In genomic region chr6:68641172-68641571, GRCh38 we compare ENCODE assay signal across 20 cellular contexts. TPM values are rescaled to one million over a fixed set of nuclear protein-coding genes. Genes with fewer than 3 reads are reported as not detected.
DNase-seq lines count a peak whose midpoint lies in the region; ATAC-seq, FAIRE-seq and TF ChIP-seq lines count a peak whose summit lies in the region.
"Had no signal": no experiment of that assay in that cellular context is flagged by ENCODE, and none has a peak within 500 bp of the region (broad histone marks: within the 10 kb centered on the region; RNA-seq: fewer than 3 reads in every experiment).

No MANE protein-coding gene starts in this region.

- POLR2A ChIA-PET in K562 (lab: Yijun Ruan, JAX) = interaction anchor here (3.0 kb wide), 1 partner anchor 12 kb away, joined by 13 read pairs; no protein-coding TSS in a partner anchor
- POLR2A ChIA-PET in HEK293T (lab: Yijun Ruan, JAX) = no interaction called here

- no peak for FAIRE-seq in K562 (lab: Jason Lieb, UNC)

- H3K4me2 ChIP-seq in GM23338 (peak overlapping the region; percentile 90), K562 (ENCODE audit: insufficient read depth, low read length) (no peak overlapping the region; the same call in 1 of the 2 replicates)

- CTCF ChIA-PET in K562 (lab: Yijun Ruan, JAX; ENCODE audit: low intra/inter-chr PET ratio) = no interaction called here
- CTCF ChIA-PET in HEK293T (lab: Yijun Ruan, JAX) = interaction anchor here (1.5 kb wide), 1 partner anchor 138 kb away, joined by 5 read pairs; no protein-coding TSS in a partner anchor

- intact Hi-C loops in K562 (cut with micrococcal nuclease) = no loop called here

- no peak for TF ChIP-seq EP300 in K562 (IDR thresholded peaks at IDR 0.05; ENCODE audit: low read length)

- H3K36me3 Mint-ChIP-seq in GM23338 (ENCODE audit: low read depth) = no peaks in the 10 kb centered on the region
- H3K36me3 Mint-ChIP-seq: IgD-negative memory B cell had no signal

- in situ Hi-C loops in K562 (cut with MboI) = loop anchor here (25.0 kb wide), 1 partner anchor 321 kb away; no protein-coding TSS in a partner anchor

- H3K36me3 ChIP-seq in GM23338 (ENCODE audit: insufficient read depth) (no peaks in the 10 kb centered on the region), K562 (ENCODE audit: control insufficient read depth, insufficient read depth, low read length) (peaks cover 6% of the 10 kb centered on the region; the same call in 1 of the 3 replicates)
- H3K36me3 ChIP-seq: MG63 had no signal

- H3K9me1 ChIP-seq in K562 (ENCODE audit: control insufficient read depth, insufficient read depth, low read length) = no peaks in the 10 kb centered on the region

- 38% methylated on average over 2 of the region's 2 CpGs for WGBS in K562 (ENCODE audit: insufficient coverage, low coverage, missing lambda C conversion rate)

- H3F3A ChIP-seq in GM23338 (replicated peaks; ENCODE audit: low read depth) = no peaks in the 10 kb centered on the region

- H3K9me2 ChIP-seq in GM23338 (ENCODE audit: insufficient read depth) = no peaks in the 10 kb centered on the region

- H3K79me2 ChIP-seq in GM23338 (replicated peaks; ENCODE audit: insufficient read depth) (no peaks in the 10 kb centered on the region; the same call in 1 of the 2 replicates), K562 (ENCODE audit: control insufficient read depth, insufficient read depth, low read length) (peaks cover 74% of the 10 kb centered on the region)

- H2AFZ ChIP-seq in GM23338 (no peak overlapping the region), K562 (ENCODE audit: low read depth, low read length) (0 out of 2 replicates have a peak overlapping the region, but pooled peaks have one; percentile 85)

- peak overlapping the region; percentile 74; the same call in 1 of the 2 replicates for H3K4me3 ChIP-seq in GM23338
- H3K4me3 ChIP-seq in K562 = no peak overlapping the region
- H3K4me3 ChIP-seq: MG63 had no signal

- H3K27ac ChIP-seq in GM23338 (ENCODE audit: low read depth) (no peak overlapping the region), K562 (ENCODE audit: extremely low read depth, low read depth, low read length) (peak overlapping the region; percentile 61; the same call in 1 of the 3 replicates)

- H3K27me3 ChIP-seq in GM23338 (ENCODE audit: insufficient read depth) (peaks cover 35% of the 10 kb centered on the region), K562 (ENCODE audit: control insufficient read depth in 2 of 2, insufficient read depth in 2 of 2, low read length in 2 of 2) (no peaks in the 10 kb centered on the region)

- H3K4me1 ChIP-seq in GM23338 (ENCODE audit: insufficient read depth) (peaks cover 22% of the 10 kb centered on the region), K562 (replicated peaks in 1 of 2; ENCODE audit: control insufficient read depth in 2 of 2, insufficient read depth in 2 of 2, low read length in 2 of 2) (peaks cover 3 to 23% of the 10 kb centered on the region in 2 experiments; a peak in 4 of 5 replicates)

- 0 out of 4 replicates have a peak overlapping the region, but pooled peaks of 1 of the 2 experiments have one; percentile 2 for H3K9ac ChIP-seq in K562 (ENCODE audit: insufficient read depth in 1 of 2, low read depth in 2 of 2, low read length in 2 of 2)

- H3K4me3 Mint-ChIP-seq in GM23338 = peak overlapping the region; percentile 10; the same call in 1 of the 3 replicates
- H3K4me3 Mint-ChIP-seq: IgD-negative memory B cell had no signal

- TF ChIP-seq CTCF in GM23338 (conservative IDR thresholded peaks at IDR 0.05; ENCODE audit: low read depth in 2 of 2) (no peak), K562 (IDR thresholded peaks at IDR 0.05 in 2 of 3, conservative IDR thresholded peaks at IDR 0.05 in 1 of 3; ENCODE audit: insufficient read depth in 2 of 3, low read depth in 1 of 3, low read length in 3 of 3) (no peak)

- H3K27me3 Mint-ChIP-seq in GM23338 (ENCODE audit: insufficient read depth, low read depth, poor library complexity) = peaks cover 15% of the 10 kb centered on the region

- no peak for TF ChIP-seq POLR2A in K562 (conservative IDR thresholded peaks at IDR 0.05)

- no peaks in the 10 kb centered on the region for H3K9me3 ChIP-seq in K562 (replicated peaks; ENCODE audit: control insufficient read depth, insufficient read depth, low read depth, low read length)
- H3K9me3 ChIP-seq: MG63 had no signal

- ATAC-seq in GM23338 (no peak), K562 (no peak)

- BruUV-seq in K562 (replicated peaks; lab: Mats Ljungman, UMichigan) = no TSS peak

- no peak for DNase-seq in GM23338 (ENCODE audit: low spot score)
- no peak for DNase-seq in K562 (ENCODE audit: extremely low read depth in 1 of 4, low spot score in 3 of 4)
- DNase-seq in inferior parietal cortex (ENCODE audit: extremely low spot score) = peak; percentile 55
- peak; percentile 65 for DNase-seq in pons (ENCODE audit: low spot score)
- DNase-seq in activated CD8-positive, alpha-beta memory T cell treated with anti-CD3 and anti-CD28 coated beads for 24 hours = no peak
- DNase-seq in NCI-H2081 treated with DMSO at 0.1 percent for 48 hours (lab: John Stamatoyannopoulos, UW) = no peak
- DNase-seq in HEK293T (ENCODE audit: extremely low spot score) = no peak
- DNase-seq: DMS79, H9, Kasumi-1, MG63, NCI-H1048, NCI-H146, NCI-H2029 treated with DMSO at 0.1 percent for 48 hours, NCI-H2171 treated with DMSO at 0.1 percent for 48 hours, NCI-H446, NCI-H748 treated with DMSO at 0.1 percent for 48 hours, SHP77 had no signal

- H3K4me1 Mint-ChIP-seq in GM23338 = peaks cover 28% of the 10 kb centered on the region

- TF ChIP-seq RAD21 in K562 (CRISPR knock-in tag; conservative IDR thresholded peaks at IDR 0.05 in 1 of 2, IDR thresholded peaks at IDR 0.05 in 1 of 2) = no peak

- no peak overlapping the region for H3K27ac Mint-ChIP-seq in GM23338
- H3K27ac Mint-ChIP-seq: H9, IgD-negative memory B cell had no signal

- no peaks in the 10 kb centered on the region for H3K9me3 Mint-ChIP-seq in GM23338
- H3K9me3 Mint-ChIP-seq: H9, IgD-negative memory B cell had no signal

- H4K20me1 ChIP-seq in GM23338 (replicated peaks; ENCODE audit: insufficient read depth) = no peaks in the 10 kb centered on the region
- no peaks in the 10 kb centered on the region for H4K20me1 ChIP-seq in K562 (replicated peaks; ENCODE audit: control insufficient read depth, insufficient read depth, low read length)

TF ChIP-seq in K562, 482 proteins besides CTCF, POLR2A, EP300 and RAD21 (continues in another document):
- peak; percentile 33 for TF ChIP-seq MEIS2 (IDR thresholded peaks at IDR 0.05; ENCODE audit: partially characterized antibody)
- TF ChIP-seq ZNF239 (CRISPR knock-in tag; IDR thresholded peaks at IDR 0.05) = no peak
- 0 out of 4 replicates have a peak, but pooled peaks of 1 of the 2 experiments have one; percentile 12 for TF ChIP-seq RCOR1 (IDR thresholded peaks at IDR 0.05; ENCODE audit: borderline replicate concordance in 1 of 2, low read depth in 2 of 2, low read length in 2 of 2)
- TF ChIP-seq KDM1A (IDR thresholded peaks at IDR 0.05) = 0 out of 4 replicates have a peak, but pooled peaks of 1 of the 2 experiments have one; percentile 23

TF ChIP-seq in HEK293T, 16 proteins besides CTCF, POLR2A, EP300 and RAD21:
- TF ChIP-seq FOXM1 (IDR thresholded peaks at IDR 0.05; ENCODE audit: borderline replicate concordance) (no peak), HDGF (IDR thresholded peaks at IDR 0.05; ENCODE audit: borderline replicate concordance) (no peak), LEF1 (IDR thresholded peaks at IDR 0.05; ENCODE audit: borderline replicate concordance) (no peak), SP1 (IDR thresholded peaks at IDR 0.05) (no peak), CTBP1 (IDR thresholded peaks at IDR 0.05; ENCODE audit: borderline replicate concordance) (no peak)

RNA-seq across cellular contexts. Expression of gene ADGRB3, which starts 6.1 kb away (rescaled TPM):
- 1.9 and 4.0 TPM in 2 replicates for total RNA-seq in GM23338 (2014; rRNA removed; shearing (Covaris generic))
- polyA plus RNA-seq in GM23338 (2016; fragmentation: Nextera tagmentation; extraction: Ambion mirVana) (0.63 and 0.92 TPM in 2 replicates), K562 (2011; rRNA removed) (0.99 and 2.1 TPM in 2 replicates), K562 (2014; fragmentation: Illumina TruSeq; extraction: Trizol) (2.2 and 2.4 TPM in 2 replicates), K562 (2014; fragmentation: Nextera tagmentation; extraction: Ambion mirVana) (1 to 10 TPM in 1 of 2 experiments, under 1 TPM in 1; 0.90 to 1.5 TPM), K562 (2014; rRNA removed) (1.7 and 1.8 TPM in 2 replicates)
- 3.8 and 10.6 TPM in 2 replicates for total RNA-seq in K562 (2011; cell fraction: chromatin; rRNA removed; ENCODE audit: low replicate concordance)
- 2.0 and 3.2 TPM in 2 replicates for total RNA-seq in K562 (2011; cell fraction: nucleolus; rRNA removed)
- 5.1 and 6.3 TPM in 2 replicates for total RNA-seq in K562 (2011; cell fraction: nucleoplasm; rRNA removed)
- total RNA-seq in K562 (2014; rRNA removed) (3.1 and 3.3 TPM in 2 replicates), K562 (2014; rRNA removed; fragmentation: Illumina TruSeq; extraction: Trizol) (4.9 and 5.1 TPM in 2 replicates), K562 (2015; rRNA removed; fragmentation: Illumina TruSeq; extraction: Trizol) (7.4 and 7.8 TPM in 2 replicates), K562 (2021) (3.9 and 4.7 TPM in 2 replicates)
- 0.55 and 2.4 TPM in 2 replicates for polyA plus RNA-seq in K562 (2011; cell fraction: cytosol; rRNA removed)
- polyA plus RNA-seq in K562 (2011; cell fraction: nucleus; rRNA removed) = 2.6 and 4.9 TPM in 2 replicates
- polyA plus RNA-seq in K562 (2012) = 2.1 and 2.2 TPM in 2 replicates
- 5.0 and 10.2 TPM in 2 replicates for polyA minus RNA-seq in K562 (2011; rRNA and poly(A)+ RNA removed)
- polyA minus RNA-seq in K562 (2011; cell fraction: cytosol; rRNA and poly(A)+ RNA removed) = 0.76 and 2.3 TPM in 2 replicates
- polyA minus RNA-seq in K562 (2011; cell fraction: nucleus; rRNA and poly(A)+ RNA removed) = 9.6 and 23.1 TPM in 2 replicates
- polyA plus RNA-seq: AG04450, IgD-negative memory B cell had no signal

Comparison
In these comparisons a context has a peak if more than half of its experiments do, and no peak if none do; other contexts are left out.
1. DNase-seq: peak in inferior parietal cortex (single experiment) and pons (single experiment); none in GM23338 (single experiment), K562 (0 of 4), activated CD8-positive, alpha-beta memory T cell treated with anti-CD3 and anti-CD28 coated beads for 24 hours (single experiment), NCI-H2081 treated with DMSO at 0.1 percent for 48 hours (single experiment) and HEK293T (single experiment).